8 cellular contexts compared by ENCODE assay signal in the genomic region with DNA sequence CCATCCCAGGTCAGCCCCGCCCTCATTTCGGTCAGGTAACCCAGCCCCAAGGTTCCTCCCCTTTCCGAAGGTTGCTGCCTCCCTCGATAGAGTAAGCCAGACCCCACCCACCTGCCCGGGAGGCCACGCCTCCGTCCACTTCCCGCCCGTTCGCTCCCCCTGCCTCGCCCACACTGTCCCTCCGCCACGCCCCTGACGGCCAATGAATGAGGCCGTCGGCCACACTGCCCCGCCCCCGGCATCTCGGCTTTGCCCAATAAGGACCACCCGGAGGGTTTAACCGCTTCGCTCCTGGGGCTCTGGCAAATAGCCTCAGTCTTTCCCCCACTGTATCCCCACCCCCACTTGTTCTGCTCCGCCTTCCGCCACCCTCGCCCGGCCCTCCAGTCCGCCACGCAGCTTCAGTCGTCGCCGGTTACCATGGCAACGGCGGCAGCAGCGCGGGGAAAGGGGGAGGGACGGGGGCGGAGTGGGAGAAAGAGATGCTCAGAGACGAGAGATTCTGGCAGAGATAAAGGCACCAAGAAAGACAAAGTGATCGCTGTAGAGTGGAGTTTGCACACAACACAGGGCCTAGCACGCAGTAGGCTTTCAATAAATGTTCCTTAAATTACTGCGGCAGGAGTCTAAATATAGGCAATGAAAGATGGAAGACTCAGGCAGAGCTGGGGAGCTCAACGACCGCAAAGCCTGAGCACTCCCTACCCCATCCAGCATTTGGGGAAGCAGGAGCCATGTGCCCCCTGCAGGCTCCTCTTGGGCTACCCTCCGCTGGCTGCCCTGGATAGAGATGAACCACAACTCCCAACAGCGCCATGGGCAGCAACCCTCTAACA. TPM values are rescaled to one million over a fixed set of nuclear protein-coding genes. Genes with fewer than 3 reads are reported as not detected.
DNase-seq lines count a peak whose midpoint lies in the region; ATAC-seq, FAIRE-seq and TF ChIP-seq lines count a peak whose summit lies in the region.

No MANE protein-coding gene starts in this region.

- H3K36me3 ChIP-seq in breast epithelium (no peaks in the 10 kb centered on the region), small intestine (ENCODE audit: control insufficient read depth in 2 of 2, insufficient read depth in 2 of 2, low read length in 2 of 2) (no peaks in the 10 kb centered on the region)

- DNase-seq in ACHN, result peak; percentile 99
- DNase-seq in NCI-H2196 treated with DMSO at 0.1 percent for 48 hours (lab: John Stamatoyannopoulos, UW; ENCODE audit: unreplicated experiment), result peak; percentile 89
- DNase-seq in breast epithelium (ENCODE audit: low spot score in 2 of 2), result peak; percentile 98
- DNase-seq in iPS-NIHi11 (ENCODE audit: low spot score), result peak; percentile 94
- DNase-seq in small intestine, result peak; percentile 95

- in situ Hi-C loops in ACHN (cut with HindIII; ENCODE audit: low pct_ligation_motif_present, low pct_unique_long_range_greater_than_20kb, low sequenced_read_pairs), result no loop called here

- H3K4me1 ChIP-seq in breast epithelium (peaks cover 0 to 29% of the 10 kb centered on the region in 2 donors), small intestine (ENCODE audit: control insufficient read depth in 2 of 2, insufficient read depth in 1 of 2, low read depth in 1 of 2, low read length in 1 of 2) (peaks cover 0 to 7% of the 10 kb centered on the region in 2 donors)

- FAIRE-seq in small intestine (lab: Jason Lieb, UNC), result no peak

- intact Hi-C loops in breast epithelium (cut with DNase I; ENCODE audit: low total_unique reads), result no loop called here

- WGBS in small intestine, 3 donors, result 0 to 1% (median 0%) methylated on average over 42 to 45 of the region's 45 CpGs

- TF ChIP-seq POLR2A in breast epithelium (IDR thresholded peaks at IDR 0.05), result no peak

- H3K27me3 ChIP-seq in breast epithelium (no peaks in the 10 kb centered on the region), small intestine (ENCODE audit: control insufficient read depth in 2 of 2, insufficient read depth in 2 of 2, low read length in 2 of 2) (no peaks in the 10 kb centered on the region)

- TF ChIP-seq CTCF in VCaP (conservative IDR thresholded peaks at IDR 0.05) (peak; percentile 54), breast epithelium (IDR thresholded peaks at IDR 0.05) (peak in 2 of 3 donors; percentile 22 to 46)

- peak; percentile 65 for ATAC-seq in GM18870 (IDR thresholded peaks at IDR 0.05; ENCODE audit: unreplicated experiment)
- peak; percentile 75 for ATAC-seq in HG03139 (IDR thresholded peaks at IDR 0.05; ENCODE audit: unreplicated experiment)

- H3K9me3 ChIP-seq in breast epithelium, result no peaks in the 10 kb centered on the region
- H3K9me3 ChIP-seq in small intestine (ENCODE audit: control insufficient read depth, low read depth), result no peaks in the 10 kb centered on the region

- H3K4me3 ChIP-seq in breast epithelium, result peak overlapping the region; percentile 43 to 70 (median 61)
- peak overlapping the region; percentile 8 to 31 for H3K4me3 ChIP-seq in small intestine (ENCODE audit: low read depth in 1 of 2, low read length in 2 of 2)

- H3K27ac ChIP-seq in VCaP (peak overlapping the region; percentile 35; the same call in 1 of the 2 replicates), breast epithelium (peak overlapping the region; percentile 100), small intestine (ENCODE audit: low read depth in 1 of 2, low read length in 1 of 2) (peak overlapping the region in 1 of 2 donors; percentile 35)

RNA-seq across cellular contexts. Expression of gene DLG4, which starts 5.1 kb away (rescaled TPM):
- total RNA-seq in breast epithelium, result 10 to 100 TPM in 2 of 3 donors, 1 to 10 TPM in 1; 7.2 to 18.4 (median 11.1) TPM
- polyA plus RNA-seq in small intestine, result 1 to 10 TPM in 2 of 3 donors, under 1 TPM in 1; 0.67 to 9.2 (median 1.1) TPM

RNA-seq across cellular contexts. Expression of gene ACADVL, which starts 5.2 kb away (rescaled TPM):
- total RNA-seq in breast epithelium, result 1,000 to 10,000 TPM in 1 of 3 donors, 100 to 1,000 TPM in 2; 421 to 1,002 (median 829) TPM
- polyA plus RNA-seq in small intestine, result 1,000 to 10,000 TPM in 2 of 3 donors, 100 to 1,000 TPM in 1; 474 to 2,630 (median 2,415) TPM

RNA-seq across cellular contexts. Expression of gene DVL2, which starts 19.8 kb away (rescaled TPM):
- 10 to 100 TPM; 32.0 to 58.2 (median 47.9) TPM for total RNA-seq in breast epithelium
- polyA plus RNA-seq in small intestine, result 10 to 100 TPM in 2 of 3 donors, 1 to 10 TPM in 1; 8.1 to 20.7 (median 11.3) TPM

RNA-seq across cellular contexts. Expression of gene PHF23, which starts 24.7 kb away (rescaled TPM):
- 10 to 100 TPM; 22.1 to 40.4 (median 37.7) TPM for total RNA-seq in breast epithelium
- 10 to 100 TPM; 26.4 to 40.3 (median 31.8) TPM for polyA plus RNA-seq in small intestine

RNA-seq across cellular contexts. Expression of gene GABARAP, which starts 27.7 kb away (rescaled TPM):
- 100 to 1,000 TPM; 620 to 765 (median 631) TPM for total RNA-seq in breast epithelium
- 1,000 to 10,000 TPM in 1 of 3 donors, 100 to 1,000 TPM in 2; 541 to 1,100 (median 827) TPM for polyA plus RNA-seq in small intestine
